ENCODE assay signal across 7 cellular contexts in the genomic region with DNA sequence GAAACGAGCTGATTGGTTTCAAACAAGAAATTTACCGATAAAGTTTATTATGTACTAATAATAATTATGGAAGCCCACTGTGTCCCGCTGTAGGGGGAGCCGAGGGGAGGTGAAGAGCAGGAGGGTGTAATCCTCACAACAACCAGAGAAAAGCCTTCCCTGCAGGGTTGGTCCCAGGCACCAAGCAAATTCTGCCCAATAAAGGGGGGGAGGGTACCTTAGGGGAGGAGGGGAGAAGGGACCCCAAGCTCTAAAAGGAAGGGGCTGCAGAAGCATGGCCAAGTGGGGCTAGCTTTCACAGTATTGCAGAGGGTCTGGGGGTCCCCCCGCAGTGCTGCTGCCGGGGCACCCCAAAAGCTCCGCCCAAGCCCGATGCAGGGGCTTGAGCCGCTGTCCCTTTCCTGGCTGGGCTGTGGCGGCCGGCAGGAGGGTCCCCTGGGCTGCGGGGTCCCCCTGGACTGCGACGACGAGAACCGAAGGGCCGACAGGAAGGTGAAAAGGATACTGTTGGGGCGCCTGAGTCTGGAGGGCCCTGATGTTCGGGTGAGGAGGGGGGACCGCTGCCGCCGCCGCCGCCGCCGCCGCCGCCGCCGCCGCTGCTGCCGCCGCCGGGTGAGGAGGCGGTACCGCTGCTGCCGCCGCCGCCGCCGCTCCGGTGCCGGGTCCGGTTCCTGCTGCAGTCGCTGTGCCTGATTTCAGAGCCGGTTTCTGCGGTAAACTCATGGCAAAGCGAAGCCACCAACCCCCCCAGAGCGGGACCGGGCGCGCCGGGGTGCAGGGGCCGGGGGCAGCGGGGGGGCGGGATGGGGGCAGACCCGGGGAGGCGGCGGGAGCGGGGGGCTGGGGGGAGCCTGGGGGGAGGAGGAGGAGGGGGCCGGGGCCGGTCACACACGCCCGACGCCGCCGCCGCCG. TPM values are rescaled to one million over a fixed set of nuclear protein-coding genes. Genes with fewer than 3 reads are reported as not detected.
DNase-seq lines count a peak whose midpoint lies in the region; ATAC-seq and TF ChIP-seq lines count a peak whose summit lies in the region.

No MANE protein-coding gene starts in this region.

- no peaks in the 10 kb centered on the region for H3K27me3 ChIP-seq in right atrium auricular region
- no peaks in the 10 kb centered on the region for H3K27me3 ChIP-seq in psoas muscle (ENCODE audit: insufficient read depth in 3 of 3, low read length in 2 of 3)

- H3K36me3 ChIP-seq in right atrium auricular region (no peaks in the 10 kb centered on the region), psoas muscle (ENCODE audit: insufficient read depth in 1 of 2, low read depth in 1 of 2) (no peaks in the 10 kb centered on the region)

- peak overlapping the region; percentile 90 to 94 for H3K4me3 ChIP-seq in right atrium auricular region
- peak overlapping the region; percentile 98 for H3K4me3 ChIP-seq in psoas muscle

- no peaks in the 10 kb centered on the region for H3K9me3 Mint-ChIP-seq in activated naive CD4-positive, alpha-beta T cell treated with anti-CD3 and anti-CD28 coated beads, Interleukin-2, amount 50 U/mL, for 24 hours

- peak; percentile 48 for DNase-seq in RKO (ENCODE audit: low spot score)
- no peak for DNase-seq in right atrium auricular region (ENCODE audit: low spot score)
- peak; percentile 43 to 70 for DNase-seq in psoas muscle
- no peak for DNase-seq in NCI-H526 treated with DMSO at 0.1 percent for 48 hours (lab: John Stamatoyannopoulos, UW)

- H3K27ac ChIP-seq in right atrium auricular region (peak overlapping the region; percentile 89 to 90), psoas muscle (peak overlapping the region; percentile 85)

- peak overlapping the region; percentile 89 for H3K27ac Mint-ChIP-seq in activated naive CD4-positive, alpha-beta T cell treated with anti-CD3 and anti-CD28 coated beads, Interleukin-2, amount 50 U/mL, for 24 hours

- H3K9me3 ChIP-seq in right atrium auricular region (no peaks in the 10 kb centered on the region), psoas muscle (no peaks in the 10 kb centered on the region)

- peak overlapping the region; percentile 86 for H3K4me3 Mint-ChIP-seq in activated naive CD4-positive, alpha-beta T cell treated with anti-CD3 and anti-CD28 coated beads, Interleukin-2, amount 50 U/mL, for 24 hours

- ATAC-seq in GM18511 (IDR thresholded peaks at IDR 0.05; ENCODE audit: unreplicated experiment) (peak; percentile 25), HG02970 (IDR thresholded peaks at IDR 0.05; ENCODE audit: low FRiP score, unreplicated experiment) (peak; percentile 16), psoas muscle (peak in 1 of 4 donors; percentile 12)

- no peaks in the 10 kb centered on the region for H3K27me3 Mint-ChIP-seq in activated naive CD4-positive, alpha-beta T cell treated with anti-CD3 and anti-CD28 coated beads, Interleukin-2, amount 50 U/mL, for 24 hours

- intact Hi-C loops in psoas muscle (cut with DNase I), result loop anchor here (5.0 kb wide), 2 partner anchors 184 to 279 kb away; no protein-coding TSS in a partner anchor

- H3K4me1 Mint-ChIP-seq in activated naive CD4-positive, alpha-beta T cell treated with anti-CD3 and anti-CD28 coated beads, Interleukin-2, amount 50 U/mL, for 24 hours, result peaks cover 32% of the 10 kb centered on the region

- WGBS in psoas muscle, 3 donors, result 0 to 1% (median 0%) methylated on average over 11 to 63 of the region's 69 CpGs

- peaks cover 0 to 40% of the 10 kb centered on the region in 2 donors for H3K4me1 ChIP-seq in right atrium auricular region
- peaks cover 23% of the 10 kb centered on the region for H3K4me1 ChIP-seq in psoas muscle

- TF ChIP-seq CTCF in right atrium auricular region (IDR thresholded peaks at IDR 0.05) (no peak), psoas muscle (IDR thresholded peaks at IDR 0.05) (no peak)

- H3K36me3 Mint-ChIP-seq in activated naive CD4-positive, alpha-beta T cell treated with anti-CD3 and anti-CD28 coated beads, Interleukin-2, amount 50 U/mL, for 24 hours, result no peaks in the 10 kb centered on the region

RNA-seq across cellular contexts. Expression of a gene that starts 0.8 kb away (rescaled TPM):
- total RNA-seq in right atrium auricular region, result 10 to 100 TPM; 33.4 to 38.5 TPM
- total RNA-seq in psoas muscle, result 10 to 100 TPM; 38.7 to 58.1 (median 48.2) TPM
- 10 to 100 TPM; 11.3 to 58.1 (median 24.6) TPM for polyA plus RNA-seq in psoas muscle

Comparison
In these comparisons a context has a peak if more than half of its experiments do, and no peak if none do; other contexts are left out.
1. DNase-seq: peak in RKO (single experiment) and psoas muscle (2 of 2); none in right atrium auricular region (single experiment) and NCI-H526 treated with DMSO at 0.1 percent for 48 hours (single experiment).